ENCODE assay signal across 8 cellular contexts in genomic region chr11:57530596-57531507, GRCh38. TPM values are rescaled to one million over a fixed set of nuclear protein-coding genes. Genes with fewer than 3 reads are reported as not detected.
DNase-seq lines count a peak whose midpoint lies in the region; ATAC-seq, FAIRE-seq and TF ChIP-seq lines count a peak whose summit lies in the region.

TSS of gene TIMM10 (minus strand) at chr11:57530754. CDS start at chr11:57530189, 565 bp downstream.

- H3K27me3 ChIP-seq in bronchial epithelial cell (ENCODE audit: control insufficient read depth, insufficient read depth, low read length): no peaks in the 10 kb centered on the region
- no peaks in the 10 kb centered on the region for H3K27me3 ChIP-seq in iPS-20b (ENCODE audit: insufficient read depth, low read length)

- H3K36me3 ChIP-seq in bronchial epithelial cell (ENCODE audit: control insufficient read depth, insufficient read depth, low read length): peaks cover 2% of the 10 kb centered on the region
- peaks cover 16% of the 10 kb centered on the region for H3K36me3 ChIP-seq in iPS-20b (ENCODE audit: insufficient read depth, low read depth, low read length)

- H3K4me1 ChIP-seq in iPS-20b (ENCODE audit: insufficient read depth, low read length): peaks cover 5% of the 10 kb centered on the region; the same call in 1 of the 2 replicates

- TF ChIP-seq CTCF in AG04449 (IDR thresholded peaks at IDR 0.05; ENCODE audit: insufficient read depth, low read length, missing control alignments) (no peak), WI38 (IDR thresholded peaks at IDR 0.05; ENCODE audit: low read depth, low read length) (no peak), bronchial epithelial cell (IDR thresholded peaks at IDR 0.05; ENCODE audit: insufficient read depth, low read length, severe bottlenecking) (no peak)

- H3K4me3 ChIP-seq in AG04449 (ENCODE audit: low read depth, low read length) (peak within 1 kb of the TSS; percentile 96), WI38 (ENCODE audit: low read depth, low read length) (peak within 1 kb of the TSS; percentile 86), bronchial epithelial cell (ENCODE audit: low read depth, low read length) (peak within 1 kb of the TSS; percentile 52), iPS-20b (ENCODE audit: low read length) (peak within 1 kb of the TSS; percentile 93), skin epidermis (peak within 1 kb of the TSS; percentile 61 to 92 (median 78))

- FAIRE-seq in bronchial epithelial cell (lab: Jason Lieb, UNC): no peak

- peak within 1 kb of the TSS; percentile 93 for H3K9ac ChIP-seq in iPS-20b (ENCODE audit: low read depth, low read length)

- POLR2A ChIA-PET in AG04449 (lab: Yijun Ruan, JAX): interaction anchor here (0.9 to 1.5 kb wide), 2 partner anchors 24 to 111 kb away, joined by 3 read pairs; no protein-coding TSS in a partner anchor

- CTCF ChIA-PET in AG04449 (lab: Yijun Ruan, JAX): interaction anchor here (0.7 to 18.1 kb wide), 12 partner anchors 13 to 993 kb away, joined by 3 to 421 read pairs (median 48); partner anchors contain the start of genes RTN4RL2 and SLC43A1

- ATAC-seq in GM18907 (IDR thresholded peaks at IDR 0.05; ENCODE audit: unreplicated experiment): peak; percentile 99
- ATAC-seq in HG03159 (IDR thresholded peaks at IDR 0.05; ENCODE audit: unreplicated experiment): peak; percentile 96

- no peaks in the 10 kb centered on the region for H3K9me3 ChIP-seq in iPS-20b (ENCODE audit: insufficient read depth, low read depth, low read length)

- H3K27ac ChIP-seq in iPS-20b (ENCODE audit: low read length): peak within 1 kb of the TSS; percentile 29
- peak within 1 kb of the TSS in 20 of 21 experiments; percentile 50 to 87 (median 78) for H3K27ac ChIP-seq in skin epidermis

- peak; percentile 68 for DNase-seq in AG04449 (ENCODE audit: low read depth, low spot score)
- peak; percentile 99 for DNase-seq in NCI-H2227 treated with DMSO at 0.1 percent for 48 hours (lab: John Stamatoyannopoulos, UW)
- DNase-seq in bronchial epithelial cell (ENCODE audit: low read depth): peak; percentile 97

RNA-seq across cellular contexts. Expression of gene TIMM10, which starts in this region (rescaled TPM):
- 71.2 and 86.9 TPM in 2 replicates for total RNA-seq in bronchial epithelial cell

Comparison
In these comparisons a context has a peak if more than half of its experiments do, and no peak if none do; other contexts are left out.
1. Peak in every context shown above with its lines: DNase-seq, ATAC-seq, H3K4me3 ChIP-seq and H3K27ac ChIP-seq.